Comparison of ENCODE assay signal across 2 cellular contexts in genomic region chr9:70488793-70489105, GRCh38.
A peak's percentile ranks its signal among the peaks of the same experiment; 100 is the strongest.
TF ChIP-seq lines count a peak whose summit lies in the region.

No MANE protein-coding gene starts in this region.

TF ChIP-seq in HCT116, 20 proteins besides CTCF, POLR2A, EP300 and RAD21:
- TF ChIP-seq REST (IDR thresholded peaks at IDR 0.05; ENCODE audit: low read depth), result no peak
- TF ChIP-seq SIN3A (IDR thresholded peaks at IDR 0.05; ENCODE audit: low read depth), result no peak
- no peak for TF ChIP-seq EZH2 (IDR thresholded peaks at IDR 0.05)
- TF ChIP-seq EGR1 (IDR thresholded peaks at IDR 0.05; ENCODE audit: low read depth), result no peak
- TF ChIP-seq EZH2phosphoT487 (IDR thresholded peaks at IDR 0.05; ENCODE audit: borderline replicate concordance), result no peak
- no peak for TF ChIP-seq SP1 (IDR thresholded peaks at IDR 0.05; ENCODE audit: low read depth)
- no peak for TF ChIP-seq ZNF274 (IDR thresholded peaks at IDR 0.05; ENCODE audit: low read depth, low read length)
- TF ChIP-seq, protein P1, sequence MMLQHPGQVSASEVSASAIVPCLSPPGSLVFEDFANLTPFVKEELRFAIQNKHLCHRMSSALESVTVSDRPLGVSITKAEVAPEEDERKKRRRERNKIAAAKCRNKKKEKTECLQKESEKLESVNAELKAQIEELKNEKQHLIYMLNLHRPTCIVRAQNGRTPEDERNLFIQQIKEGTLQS (IDR thresholded peaks at IDR 0.05), result no peak
TF ChIP-seq in HCT116: peak in this region for 0.

TF ChIP-seq in K562, 482 proteins besides CTCF, POLR2A, EP300 and RAD21:
- TF ChIP-seq, protein P2, sequence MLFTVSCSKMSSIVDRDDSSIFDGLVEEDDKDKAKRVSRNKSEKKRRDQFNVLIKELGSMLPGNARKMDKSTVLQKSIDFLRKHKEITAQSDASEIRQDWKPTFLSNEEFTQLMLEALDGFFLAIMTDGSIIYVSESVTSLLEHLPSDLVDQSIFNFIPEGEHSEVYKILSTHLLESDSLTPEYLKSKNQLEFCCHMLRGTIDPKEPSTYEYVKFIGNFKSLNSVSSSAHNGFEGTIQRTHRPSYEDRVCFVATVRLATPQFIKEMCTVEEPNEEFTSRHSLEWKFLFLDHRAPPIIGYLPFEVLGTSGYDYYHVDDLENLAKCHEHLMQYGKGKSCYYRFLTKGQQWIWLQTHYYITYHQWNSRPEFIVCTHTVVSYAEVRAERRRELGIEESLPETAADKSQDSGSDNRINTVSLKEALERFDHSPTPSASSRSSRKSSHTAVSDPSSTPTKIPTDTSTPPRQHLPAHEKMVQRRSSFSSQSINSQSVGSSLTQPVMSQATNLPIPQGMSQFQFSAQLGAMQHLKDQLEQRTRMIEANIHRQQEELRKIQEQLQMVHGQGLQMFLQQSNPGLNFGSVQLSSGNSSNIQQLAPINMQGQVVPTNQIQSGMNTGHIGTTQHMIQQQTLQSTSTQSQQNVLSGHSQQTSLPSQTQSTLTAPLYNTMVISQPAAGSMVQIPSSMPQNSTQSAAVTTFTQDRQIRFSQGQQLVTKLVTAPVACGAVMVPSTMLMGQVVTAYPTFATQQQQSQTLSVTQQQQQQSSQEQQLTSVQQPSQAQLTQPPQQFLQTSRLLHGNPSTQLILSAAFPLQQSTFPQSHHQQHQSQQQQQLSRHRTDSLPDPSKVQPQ (CRISPR knock-in tag; IDR thresholded peaks at IDR 0.05; ENCODE audit: borderline replicate concordance), result no peak
- TF ChIP-seq, protein P3, sequence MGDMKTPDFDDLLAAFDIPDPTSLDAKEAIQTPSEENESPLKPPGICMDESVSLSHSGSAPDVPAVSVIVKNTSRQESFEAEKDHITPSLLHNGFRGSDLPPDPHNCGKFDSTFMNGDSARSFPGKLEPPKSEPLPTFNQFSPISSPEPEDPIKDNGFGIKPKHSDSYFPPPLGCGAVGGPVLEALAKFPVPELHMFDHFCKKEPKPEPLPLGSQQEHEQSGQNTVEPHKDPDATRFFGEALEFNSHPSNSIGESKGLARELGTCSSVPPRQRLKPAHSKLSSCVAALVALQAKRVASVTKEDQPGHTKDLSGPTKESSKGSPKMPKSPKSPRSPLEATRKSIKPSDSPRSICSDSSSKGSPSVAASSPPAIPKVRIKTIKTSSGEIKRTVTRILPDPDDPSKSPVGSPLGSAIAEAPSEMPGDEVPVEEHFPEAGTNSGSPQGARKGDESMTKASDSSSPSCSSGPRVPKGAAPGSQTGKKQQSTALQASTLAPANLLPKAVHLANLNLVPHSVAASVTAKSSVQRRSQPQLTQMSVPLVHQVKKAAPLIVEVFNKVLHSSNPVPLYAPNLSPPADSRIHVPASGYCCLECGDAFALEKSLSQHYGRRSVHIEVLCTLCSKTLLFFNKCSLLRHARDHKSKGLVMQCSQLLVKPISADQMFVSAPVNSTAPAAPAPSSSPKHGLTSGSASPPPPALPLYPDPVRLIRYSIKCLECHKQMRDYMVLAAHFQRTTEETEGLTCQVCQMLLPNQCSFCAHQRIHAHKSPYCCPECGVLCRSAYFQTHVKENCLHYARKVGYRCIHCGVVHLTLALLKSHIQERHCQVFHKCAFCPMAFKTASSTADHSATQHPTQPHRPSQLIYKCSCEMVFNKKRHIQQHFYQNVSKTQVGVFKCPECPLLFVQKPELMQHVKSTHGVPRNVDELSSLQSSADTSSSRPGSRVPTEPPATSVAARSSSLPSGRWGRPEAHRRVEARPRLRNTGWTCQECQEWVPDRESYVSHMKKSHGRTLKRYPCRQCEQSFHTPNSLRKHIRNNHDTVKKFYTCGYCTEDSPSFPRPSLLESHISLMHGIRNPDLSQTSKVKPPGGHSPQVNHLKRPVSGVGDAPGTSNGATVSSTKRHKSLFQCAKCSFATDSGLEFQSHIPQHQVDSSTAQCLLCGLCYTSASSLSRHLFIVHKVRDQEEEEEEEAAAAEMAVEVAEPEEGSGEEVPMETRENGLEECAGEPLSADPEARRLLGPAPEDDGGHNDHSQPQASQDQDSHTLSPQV (IDR thresholded peaks at IDR 0.05), result 0 out of 2 replicates have a peak, but pooled peaks have one; percentile 29
